Comparison of ENCODE assay signal across 1 cellular context in the genomic region with DNA sequence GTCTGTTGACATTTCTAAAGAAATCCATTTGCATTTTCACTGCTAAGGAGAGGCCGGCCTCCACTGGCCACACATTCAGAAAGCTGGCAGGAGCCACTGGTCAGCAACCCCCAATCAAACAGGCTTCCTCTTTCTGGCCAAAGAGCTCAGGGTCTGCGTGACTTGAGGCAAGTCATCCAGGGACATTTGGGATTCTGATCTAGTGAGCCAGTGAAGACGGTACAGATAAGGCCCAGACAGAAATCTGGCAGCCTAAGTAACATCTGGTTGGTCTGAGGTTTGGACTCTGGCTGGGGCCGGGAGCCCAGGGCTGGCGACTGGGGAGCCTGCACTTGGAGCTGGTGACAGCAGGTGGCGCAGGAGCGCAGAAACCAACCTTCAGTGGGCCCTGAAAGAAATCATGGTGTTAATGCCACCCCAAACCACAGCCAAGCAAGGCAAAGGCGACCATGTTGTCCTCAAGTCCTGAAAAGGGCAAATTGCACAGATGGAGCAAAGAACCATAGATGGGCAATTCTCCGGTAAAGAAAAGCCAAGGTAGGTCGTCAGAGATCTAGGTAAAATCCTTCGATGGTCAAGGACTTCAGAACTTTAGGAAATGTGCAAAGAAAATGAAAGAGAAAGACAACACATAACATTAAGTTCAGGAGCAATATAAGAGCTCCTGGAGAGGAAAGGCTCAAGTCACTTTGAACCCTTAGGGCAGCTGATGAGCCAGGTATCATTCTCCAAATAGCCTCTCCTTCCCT.
TF ChIP-seq lines count a peak whose summit lies in the region.

No MANE protein-coding gene starts in this region.

TF ChIP-seq in GM12878, 131 proteins besides CTCF, POLR2A, EP300 and RAD21 (continued from another document):
- TF ChIP-seq, protein P1, sequence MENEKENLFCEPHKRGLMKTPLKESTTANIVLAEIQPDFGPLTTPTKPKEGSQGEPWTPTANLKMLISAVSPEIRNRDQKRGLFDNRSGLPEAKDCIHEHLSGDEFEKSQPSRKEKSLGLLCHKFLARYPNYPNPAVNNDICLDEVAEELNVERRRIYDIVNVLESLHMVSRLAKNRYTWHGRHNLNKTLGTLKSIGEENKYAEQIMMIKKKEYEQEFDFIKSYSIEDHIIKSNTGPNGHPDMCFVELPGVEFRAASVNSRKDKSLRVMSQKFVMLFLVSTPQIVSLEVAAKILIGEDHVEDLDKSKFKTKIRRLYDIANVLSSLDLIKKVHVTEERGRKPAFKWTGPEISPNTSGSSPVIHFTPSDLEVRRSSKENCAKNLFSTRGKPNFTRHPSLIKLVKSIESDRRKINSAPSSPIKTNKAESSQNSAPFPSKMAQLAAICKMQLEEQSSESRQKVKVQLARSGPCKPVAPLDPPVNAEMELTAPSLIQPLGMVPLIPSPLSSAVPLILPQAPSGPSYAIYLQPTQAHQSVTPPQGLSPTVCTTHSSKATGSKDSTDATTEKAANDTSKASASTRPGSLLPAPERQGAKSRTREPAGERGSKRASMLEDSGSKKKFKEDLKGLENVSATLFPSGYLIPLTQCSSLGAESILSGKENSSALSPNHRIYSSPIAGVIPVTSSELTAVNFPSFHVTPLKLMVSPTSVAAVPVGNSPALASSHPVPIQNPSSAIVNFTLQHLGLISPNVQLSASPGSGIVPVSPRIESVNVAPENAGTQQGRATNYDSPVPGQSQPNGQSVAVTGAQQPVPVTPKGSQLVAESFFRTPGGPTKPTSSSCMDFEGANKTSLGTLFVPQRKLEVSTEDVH (IDR thresholded peaks at IDR 0.05; ENCODE audit: low read depth, partially characterized antibody): no peak
- TF ChIP-seq, protein P2, sequence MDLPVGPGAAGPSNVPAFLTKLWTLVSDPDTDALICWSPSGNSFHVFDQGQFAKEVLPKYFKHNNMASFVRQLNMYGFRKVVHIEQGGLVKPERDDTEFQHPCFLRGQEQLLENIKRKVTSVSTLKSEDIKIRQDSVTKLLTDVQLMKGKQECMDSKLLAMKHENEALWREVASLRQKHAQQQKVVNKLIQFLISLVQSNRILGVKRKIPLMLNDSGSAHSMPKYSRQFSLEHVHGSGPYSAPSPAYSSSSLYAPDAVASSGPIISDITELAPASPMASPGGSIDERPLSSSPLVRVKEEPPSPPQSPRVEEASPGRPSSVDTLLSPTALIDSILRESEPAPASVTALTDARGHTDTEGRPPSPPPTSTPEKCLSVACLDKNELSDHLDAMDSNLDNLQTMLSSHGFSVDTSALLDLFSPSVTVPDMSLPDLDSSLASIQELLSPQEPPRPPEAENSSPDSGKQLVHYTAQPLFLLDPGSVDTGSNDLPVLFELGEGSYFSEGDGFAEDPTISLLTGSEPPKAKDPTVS (IDR thresholded peaks at IDR 0.05; ENCODE audit: low read depth, low read length): no peak
- TF ChIP-seq IKZF1 (conservative IDR thresholded peaks at IDR 0.05): no peak
- TF ChIP-seq FOXK2 (IDR thresholded peaks at IDR 0.05): no peak
- no peak for TF ChIP-seq BMI1 (IDR thresholded peaks at IDR 0.05; ENCODE audit: borderline replicate concordance)
